Comparison of ENCODE assay signal across 1 cellular context in the genomic region with DNA sequence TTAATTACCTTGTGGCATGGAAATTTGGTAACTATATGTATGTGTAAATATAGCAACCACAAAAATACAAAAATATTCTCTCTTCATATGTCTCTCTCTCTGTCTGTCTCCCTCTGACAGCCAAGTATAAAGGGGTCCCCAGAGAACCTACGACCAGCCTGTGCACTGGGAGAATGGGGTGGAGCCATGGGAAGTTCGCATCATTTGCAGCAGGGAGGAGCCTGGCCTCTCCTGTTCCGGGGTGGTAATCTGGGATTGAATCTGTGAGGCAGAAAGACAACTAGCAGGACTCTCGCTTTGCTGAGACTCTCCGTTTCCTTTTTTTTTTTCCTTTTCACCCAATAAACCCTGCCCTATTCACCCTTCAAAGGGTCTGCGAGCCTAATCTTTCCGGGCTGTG.
TF ChIP-seq lines count a peak whose summit lies in the region.

No MANE protein-coding gene starts in this region.

TF ChIP-seq in H1, 55 proteins besides CTCF, POLR2A, EP300 and RAD21:
- no peak for TF ChIP-seq SP4 (IDR thresholded peaks at IDR 0.05; ENCODE audit: low read length)
- no peak for TF ChIP-seq ZNF274 (IDR thresholded peaks at IDR 0.05; ENCODE audit: borderline replicate concordance, extremely low read depth, low read length)
- TF ChIP-seq CHD2 (IDR thresholded peaks at IDR 0.05; ENCODE audit: low read length) = no peak
- no peak for TF ChIP-seq HDAC2 (IDR thresholded peaks at IDR 0.05; ENCODE audit: borderline replicate concordance in 1 of 2, low read depth in 2 of 2, low read length in 2 of 2)
- no peak for TF ChIP-seq ASH2L (IDR thresholded peaks at IDR 0.05; ENCODE audit: low read length)
- TF ChIP-seq KDM1A (IDR thresholded peaks at IDR 0.05; ENCODE audit: borderline replicate concordance, low read length) = no peak
- no peak for TF ChIP-seq NANOG (IDR thresholded peaks at IDR 0.05; ENCODE audit: insufficient read depth, low read depth, low read length, poor library complexity, severe bottlenecking)
- TF ChIP-seq CHD1 (IDR thresholded peaks at IDR 0.05; ENCODE audit: low read depth, low read length) = no peak
- no peak for TF ChIP-seq EGR1 (IDR thresholded peaks at IDR 0.05; ENCODE audit: borderline replicate concordance, low read depth, low read length)
- TF ChIP-seq, protein P1, sequence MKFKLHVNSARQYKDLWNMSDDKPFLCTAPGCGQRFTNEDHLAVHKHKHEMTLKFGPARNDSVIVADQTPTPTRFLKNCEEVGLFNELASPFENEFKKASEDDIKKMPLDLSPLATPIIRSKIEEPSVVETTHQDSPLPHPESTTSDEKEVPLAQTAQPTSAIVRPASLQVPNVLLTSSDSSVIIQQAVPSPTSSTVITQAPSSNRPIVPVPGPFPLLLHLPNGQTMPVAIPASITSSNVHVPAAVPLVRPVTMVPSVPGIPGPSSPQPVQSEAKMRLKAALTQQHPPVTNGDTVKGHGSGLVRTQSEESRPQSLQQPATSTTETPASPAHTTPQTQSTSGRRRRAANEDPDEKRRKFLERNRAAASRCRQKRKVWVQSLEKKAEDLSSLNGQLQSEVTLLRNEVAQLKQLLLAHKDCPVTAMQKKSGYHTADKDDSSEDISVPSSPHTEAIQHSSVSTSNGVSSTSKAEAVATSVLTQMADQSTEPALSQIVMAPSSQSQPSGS (IDR thresholded peaks at IDR 0.05; ENCODE audit: low read length) = no peak
